ENCODE assay signal across 1 cellular context in the genomic region with DNA sequence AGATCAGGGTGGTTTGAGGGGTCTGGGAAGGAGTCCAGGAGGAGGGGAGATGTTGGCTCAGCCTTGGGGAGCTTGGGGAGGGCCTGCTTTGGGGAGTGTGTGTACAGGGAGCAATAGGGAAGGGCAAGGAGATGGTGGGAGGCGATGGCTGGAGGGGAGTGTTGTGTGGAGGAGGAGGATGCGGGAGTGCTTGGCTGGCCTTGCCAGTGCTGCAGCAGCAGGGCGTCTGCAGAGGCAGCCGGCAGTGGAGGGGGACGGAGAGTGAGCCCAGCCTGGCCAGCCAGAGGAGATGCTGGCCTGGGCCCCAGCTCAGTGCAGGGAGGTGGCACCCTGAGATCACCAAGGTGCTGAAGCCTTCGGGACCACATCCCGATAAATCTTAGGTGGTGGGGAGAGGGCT.
TF ChIP-seq lines count a peak whose summit lies in the region.

No MANE protein-coding gene starts in this region.

TF ChIP-seq in HEK293, 187 proteins besides CTCF, POLR2A, EP300 and RAD21:
- TF ChIP-seq ZIC2 (tag by site-specific recombination; IDR thresholded peaks at IDR 0.05), result 0 out of 2 replicates have a peak, but pooled peaks have one; percentile 24
- TF ChIP-seq ZNF19 (tag by site-specific recombination; IDR thresholded peaks at IDR 0.05; ENCODE audit: low read depth), result no peak
- TF ChIP-seq, protein P1, sequence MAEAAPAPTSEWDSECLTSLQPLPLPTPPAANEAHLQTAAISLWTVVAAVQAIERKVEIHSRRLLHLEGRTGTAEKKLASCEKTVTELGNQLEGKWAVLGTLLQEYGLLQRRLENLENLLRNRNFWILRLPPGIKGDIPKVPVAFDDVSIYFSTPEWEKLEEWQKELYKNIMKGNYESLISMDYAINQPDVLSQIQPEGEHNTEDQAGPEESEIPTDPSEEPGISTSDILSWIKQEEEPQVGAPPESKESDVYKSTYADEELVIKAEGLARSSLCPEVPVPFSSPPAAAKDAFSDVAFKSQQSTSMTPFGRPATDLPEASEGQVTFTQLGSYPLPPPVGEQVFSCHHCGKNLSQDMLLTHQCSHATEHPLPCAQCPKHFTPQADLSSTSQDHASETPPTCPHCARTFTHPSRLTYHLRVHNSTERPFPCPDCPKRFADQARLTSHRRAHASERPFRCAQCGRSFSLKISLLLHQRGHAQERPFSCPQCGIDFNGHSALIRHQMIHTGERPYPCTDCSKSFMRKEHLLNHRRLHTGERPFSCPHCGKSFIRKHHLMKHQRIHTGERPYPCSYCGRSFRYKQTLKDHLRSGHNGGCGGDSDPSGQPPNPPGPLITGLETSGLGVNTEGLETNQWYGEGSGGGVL (tag by site-specific recombination; IDR thresholded peaks at IDR 0.05), result peak; percentile 50
- peak; percentile 83 for TF ChIP-seq WT1 (tag by site-specific recombination; IDR thresholded peaks at IDR 0.05)
- TF ChIP-seq ZBTB21 (tag by site-specific recombination; IDR thresholded peaks at IDR 0.05), result no peak
- peak; percentile 86 for TF ChIP-seq EGR2 (tag by site-specific recombination; IDR thresholded peaks at IDR 0.05; ENCODE audit: low read depth)
- no peak for TF ChIP-seq ZNF473 (tag by site-specific recombination; IDR thresholded peaks at IDR 0.05)
- TF ChIP-seq, protein P2, sequence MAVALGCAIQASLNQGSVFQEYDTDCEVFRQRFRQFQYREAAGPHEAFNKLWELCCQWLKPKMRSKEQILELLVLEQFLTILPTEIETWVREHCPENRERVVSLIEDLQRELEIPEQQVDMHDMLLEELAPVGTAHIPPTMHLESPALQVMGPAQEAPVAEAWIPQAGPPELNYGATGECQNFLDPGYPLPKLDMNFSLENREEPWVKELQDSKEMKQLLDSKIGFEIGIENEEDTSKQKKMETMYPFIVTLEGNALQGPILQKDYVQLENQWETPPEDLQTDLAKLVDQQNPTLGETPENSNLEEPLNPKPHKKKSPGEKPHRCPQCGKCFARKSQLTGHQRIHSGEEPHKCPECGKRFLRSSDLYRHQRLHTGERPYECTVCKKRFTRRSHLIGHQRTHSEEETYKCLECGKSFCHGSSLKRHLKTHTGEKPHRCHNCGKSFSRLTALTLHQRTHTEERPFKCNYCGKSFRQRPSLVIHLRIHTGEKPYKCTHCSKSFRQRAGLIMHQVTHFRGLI (tag by site-specific recombination; IDR thresholded peaks at IDR 0.05), result peak; percentile 75; the same call in 1 of the 2 replicates
- TF ChIP-seq ZFHX2 (tag by site-specific recombination; conservative IDR thresholded peaks at IDR 0.05), result peak; percentile 83
TF ChIP-seq in HEK293: peak in this region for 6.
